ENCODE assay signal across 1 cellular context in genomic region chr16:67001159-67001486, GRCh38.
TF ChIP-seq lines count a peak whose summit lies in the region.

No MANE protein-coding gene starts in this region.

TF ChIP-seq in K562, 482 proteins besides CTCF, POLR2A, EP300 and RAD21:
- TF ChIP-seq E2F6 (IDR thresholded peaks at IDR 0.05; ENCODE audit: borderline replicate concordance in 1 of 2, extremely low read depth in 1 of 2, insufficient read depth in 1 of 2, insufficient read length in 1 of 2, low read depth in 1 of 2, low read length in 1 of 2, poor library complexity in 1 of 2, severe bottlenecking in 1 of 2) (peak in 1 of 2 experiments; percentile 20), DEAF1 (CRISPR knock-in tag; IDR thresholded peaks at IDR 0.05) (no peak)
TF ChIP-seq in K562: peak in this region for 1.
